ENCODE assay signal across 13 cellular contexts in the genomic region with DNA sequence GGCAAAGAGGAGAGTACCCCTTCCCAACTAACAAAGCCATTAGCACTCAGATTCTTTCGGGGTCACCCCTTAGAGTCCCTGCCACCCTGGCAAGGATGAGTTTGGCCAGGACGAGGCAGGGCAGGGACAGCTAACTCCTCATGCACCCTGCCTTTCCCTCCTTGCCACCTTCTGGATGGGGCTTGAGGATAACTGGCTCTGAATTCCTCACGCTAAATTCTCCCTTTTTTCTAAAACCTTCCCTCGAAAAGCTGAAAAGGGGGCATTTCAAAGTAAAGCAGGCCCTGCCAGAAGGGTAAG. TPM values are rescaled to one million over a fixed set of nuclear protein-coding genes. Genes with fewer than 3 reads are reported as not detected.
DNase-seq lines count a peak whose midpoint lies in the region; ATAC-seq and TF ChIP-seq lines count a peak whose summit lies in the region.
"Had no signal": no experiment of that assay in that cellular context is flagged by ENCODE, and none has a peak within 500 bp of the region (broad histone marks: within the 10 kb centered on the region; RNA-seq: fewer than 3 reads in every experiment).

No MANE protein-coding gene starts in this region.

- ATAC-seq in upper lobe of right lung: no peak

- CTCF ChIA-PET in activated naive CD4-positive, alpha-beta T cell treated with anti-CD3 and anti-CD28 coated beads, Interleukin-2, amount 10 ng/mL, durations not matched to agents 7 days and 5 days (lab: Charles Lee): interaction anchor here (1.7 to 2.5 kb wide), 2 partner anchors 9 to 28 kb away, joined by 6 to 11 read pairs; no protein-coding TSS in a partner anchor

- peak overlapping the region; percentile 88 for H3K27ac Mint-ChIP-seq in activated naive CD4-positive, alpha-beta T cell treated with anti-CD3 and anti-CD28 coated beads, Interleukin-2, amount 10 ng/mL, durations not matched to agents 7 days and 5 days

- H3K36me3 ChIP-seq in breast epithelium (no peaks in the 10 kb centered on the region), mucosa of stomach (ENCODE audit: control insufficient read depth, insufficient read depth, low read length) (peaks cover 5% of the 10 kb centered on the region), upper lobe of right lung (no peaks in the 10 kb centered on the region)
- H3K36me3 ChIP-seq: SJCRH30 had no signal

- peaks cover 18 to 46% of the 10 kb centered on the region in 2 donors for H3K4me1 ChIP-seq in breast epithelium
- peaks cover 57% of the 10 kb centered on the region for H3K4me1 ChIP-seq in mucosa of stomach (ENCODE audit: control insufficient read depth, insufficient read depth, low read length)
- peaks cover 46% of the 10 kb centered on the region for H3K4me1 ChIP-seq in upper lobe of right lung

- H3K27ac ChIP-seq in breast epithelium (peak overlapping the region; percentile 91 to 99), upper lobe of right lung (peak overlapping the region; percentile 45)
- H3K27ac ChIP-seq: SJCRH30 had no signal

- no peak for DNase-seq in activated naive CD4-positive, alpha-beta T cell treated with anti-CD3 and anti-CD28 coated beads, Interleukin-2, amount 10 ng/mL, durations not matched to agents 7 days and 5 days
- DNase-seq in activated naive CD4-positive, alpha-beta T cell treated with anti-CD3 and anti-CD28 coated beads, Interleukin-2, amount 50 U/mL, for 16 hours: no peak
- DNase-seq in breast epithelium (ENCODE audit: low spot score in 2 of 2) (no peak), upper lobe of right lung (no peak), retina (no peak), putamen (ENCODE audit: low spot score) (no peak)
- DNase-seq in activated CD4-positive, alpha-beta T cell treated with anti-CD3 and anti-CD28 coated beads, Interleukin-2, amount 50 U/mL, for 48 hours: no peak
- DNase-seq: AML-193; amniotic stem cell; NCI-H1092; stimulated activated CD4-positive, alpha-beta T cell treated with anti-CD3 and anti-CD28 coated beads, Interleukin-2, amount 100 ng/mL, for 24 hours had no signal

- no peaks in the 10 kb centered on the region for H3K9me3 Mint-ChIP-seq in activated naive CD4-positive, alpha-beta T cell treated with anti-CD3 and anti-CD28 coated beads, Interleukin-2, amount 10 ng/mL, durations not matched to agents 7 days and 5 days

- H3K9me3 ChIP-seq in breast epithelium: no peaks in the 10 kb centered on the region
- H3K9me3 ChIP-seq in mucosa of stomach (ENCODE audit: control insufficient read depth, low read length): no peaks in the 10 kb centered on the region
- H3K9me3 ChIP-seq in upper lobe of right lung: no peaks in the 10 kb centered on the region
- H3K9me3 ChIP-seq: SJCRH30 had no signal

- peak overlapping the region; percentile 2 for H3K9ac ChIP-seq in mucosa of stomach (ENCODE audit: low read length)

- peak overlapping the region; percentile 55 for H3K4me3 Mint-ChIP-seq in activated naive CD4-positive, alpha-beta T cell treated with anti-CD3 and anti-CD28 coated beads, Interleukin-2, amount 10 ng/mL, durations not matched to agents 7 days and 5 days

- TF ChIP-seq CTCF in breast epithelium (IDR thresholded peaks at IDR 0.05): no peak
- no peak for TF ChIP-seq CTCF in upper lobe of right lung (IDR thresholded peaks at IDR 0.05)

- H3K4me3 ChIP-seq in breast epithelium (peak overlapping the region in 1 of 3 donors; percentile 37), mucosa of stomach (ENCODE audit: low read length) (no peak overlapping the region), upper lobe of right lung (no peak overlapping the region)

- TF ChIP-seq POLR2A in breast epithelium (IDR thresholded peaks at IDR 0.05): no peak

- H3K36me3 Mint-ChIP-seq in activated naive CD4-positive, alpha-beta T cell treated with anti-CD3 and anti-CD28 coated beads, Interleukin-2, amount 10 ng/mL, durations not matched to agents 7 days and 5 days: peaks cover 13% of the 10 kb centered on the region

- H3K4me1 Mint-ChIP-seq in activated naive CD4-positive, alpha-beta T cell treated with anti-CD3 and anti-CD28 coated beads, Interleukin-2, amount 10 ng/mL, durations not matched to agents 7 days and 5 days: peaks cover 70% of the 10 kb centered on the region

- intact Hi-C loops in breast epithelium (cut with DNase I; ENCODE audit: low total_unique reads): no loop called here
- intact Hi-C loops in upper lobe of right lung (cut with DNase I): no loop called here

- H3K27me3 ChIP-seq in breast epithelium: no peaks in the 10 kb centered on the region
- no peaks in the 10 kb centered on the region for H3K27me3 ChIP-seq in mucosa of stomach (ENCODE audit: control insufficient read depth, insufficient read depth, low read length)
- no peaks in the 10 kb centered on the region for H3K27me3 ChIP-seq in upper lobe of right lung

- peaks cover 15% of the 10 kb centered on the region for H3K27me3 Mint-ChIP-seq in activated naive CD4-positive, alpha-beta T cell treated with anti-CD3 and anti-CD28 coated beads, Interleukin-2, amount 10 ng/mL, durations not matched to agents 7 days and 5 days

RNA-seq across cellular contexts. Expression of gene RARG, which starts 9.1 kb away (rescaled TPM):
- total RNA-seq in breast epithelium (10 to 100 TPM; 12.2 to 39.8 (median 23.3) TPM), upper lobe of right lung (23.8 TPM)

RNA-seq across cellular contexts. Expression of gene ITGB7, which starts 15.9 kb away (rescaled TPM):
- 1 to 10 TPM; 1.1 to 2.9 (median 2.9) TPM for total RNA-seq in breast epithelium
- total RNA-seq in upper lobe of right lung: 7.7 TPM
- total RNA-seq: SJCRH30 had no signal

RNA-seq across cellular contexts. Expression of gene CSAD, which starts 42.2 kb away (rescaled TPM):
- total RNA-seq in breast epithelium: 10 to 100 TPM; 60.2 to 74.1 (median 68.8) TPM
- total RNA-seq in upper lobe of right lung: 41.7 TPM

RNA-seq across cellular contexts. Expression of gene ZNF740, which starts 42.4 kb away (rescaled TPM):
- total RNA-seq in breast epithelium (10 to 100 TPM; 17.9 to 22.0 (median 19.3) TPM), upper lobe of right lung (46.8 TPM)

RNA-seq across cellular contexts. Expression of gene ESPL1, which starts 45.1 kb away (rescaled TPM):
- 1 to 10 TPM in 2 of 3 donors, under 1 TPM in 1; 0.33 to 1.3 (median 1.2) TPM for total RNA-seq in breast epithelium
- 0.35 TPM for total RNA-seq in upper lobe of right lung
